12 cellular contexts compared by ENCODE assay signal in genomic region chr1:206066479-206067171, GRCh38. TPM values are rescaled to one million over a fixed set of nuclear protein-coding genes. Genes with fewer than 3 reads are reported as not detected.
DNase-seq lines count a peak whose midpoint lies in the region; ATAC-seq and TF ChIP-seq lines count a peak whose summit lies in the region.
"Had no signal": no experiment of that assay in that cellular context is flagged by ENCODE, and none has a peak within 500 bp of the region (broad histone marks: within the 10 kb centered on the region; RNA-seq: fewer than 3 reads in every experiment).

No MANE protein-coding gene starts in this region.

- peaks cover 0 to 9% of the 10 kb centered on the region in 2 donors for H3K27me3 Mint-ChIP-seq in natural killer cell (ENCODE audit: low read depth in 2 of 2)

- DNase-seq in left lung (no peak), HK-2 (ENCODE audit: unreplicated experiment) (no peak), dedifferentiated amniotic fluid mesenchymal stem cell (ENCODE audit: extremely low spot score) (no peak), NCI-H1694 treated with DMSO at 0.1 percent for 48 hours (lab: John Stamatoyannopoulos, UW) (no peak), natural killer cell (no peak)
- DNase-seq: foreskin fibroblast had no signal

- no peak overlapping the region for H3K4me3 Mint-ChIP-seq in natural killer cell
- H3K4me3 Mint-ChIP-seq: activated T-helper 1 cell treated with anti-CD3 and anti-CD28 coated beads, Interleukin-12 subunit alpha, Interleukin-12 subunit beta, Interleukin-2, Interleukin-4 antibody, amounts not matched to agents 30 ng/mL and 10 ng/mL and 1 ng/mL, durations not matched to agents 14 hours and 24 hours and 36 hours had no signal

- H3K27ac ChIP-seq in left lung = no peak overlapping the region

- H3K27ac Mint-ChIP-seq in natural killer cell = no peak overlapping the region
- H3K27ac Mint-ChIP-seq: activated T-helper 1 cell treated with anti-CD3 and anti-CD28 coated beads, Interleukin-12 subunit alpha, Interleukin-12 subunit beta, Interleukin-2, Interleukin-4 antibody, amounts not matched to agents 30 ng/mL and 10 ng/mL and 1 ng/mL, durations not matched to agents 14 hours and 24 hours and 36 hours had no signal

- no peaks in the 10 kb centered on the region for H3K36me3 ChIP-seq in left lung

- H3K36me3 Mint-ChIP-seq in natural killer cell = no peaks in the 10 kb centered on the region

- intact Hi-C loops in left lung (cut with DNase I) = no loop called here
- intact Hi-C loops in natural killer cell (cut with micrococcal nuclease) = no loop called here

- H3K4me1 ChIP-seq in left lung = peaks cover 0 to 15% of the 10 kb centered on the region in 2 donors

- H3K4me3 ChIP-seq in left lung = no peak overlapping the region

- no peaks in the 10 kb centered on the region for H3K4me1 Mint-ChIP-seq in natural killer cell

- TF ChIP-seq CTCF in left lung (IDR thresholded peaks at IDR 0.05) (no peak), natural killer cell (IDR thresholded peaks at IDR 0.05) (no peak)

- H3K9me3 ChIP-seq in left lung = no peaks in the 10 kb centered on the region

- no peaks in the 10 kb centered on the region for H3K27me3 ChIP-seq in left lung

- ATAC-seq in GM18861 (IDR thresholded peaks at IDR 0.05; ENCODE audit: unreplicated experiment) (peak; percentile 82), GM21526 (IDR thresholded peaks at IDR 0.05; ENCODE audit: low FRiP score, unreplicated experiment) (peak; percentile 86), HG03558 (IDR thresholded peaks at IDR 0.05; ENCODE audit: extremely low read depth, unreplicated experiment) (peak; percentile 74), left lung (peak; percentile 79), natural killer cell (no peak)
- ATAC-seq: Panc1 had no signal

- no peaks in the 10 kb centered on the region for H3K9me3 Mint-ChIP-seq in natural killer cell

RNA-seq across cellular contexts. Expression of gene RHEX, which starts 13.7 kb away (rescaled TPM):
- total RNA-seq in left lung = 1 to 10 TPM; 1.1 to 2.4 TPM
- total RNA-seq in natural killer cell = 10 to 100 TPM in 1 of 3 donors, under 1 TPM in 1, not detected in 1; 0.24 to 21.3 TPM
- total RNA-seq: activated T-helper 1 cell treated with anti-CD3 and anti-CD28 coated beads, Interleukin-12 subunit alpha, Interleukin-12 subunit beta, Interleukin-2, Interleukin-4 antibody, amounts not matched to agents 30 ng/mL and 10 ng/mL and 1 ng/mL, durations not matched to agents 14 hours and 24 hours and 36 hours; osteoblast had no signal

RNA-seq across cellular contexts. Expression of gene CTSE, which starts 42.9 kb away (rescaled TPM):
- total RNA-seq in left lung (100 to 1,000 TPM; 191 to 624 TPM), natural killer cell (not detected)
- total RNA-seq: activated T-helper 1 cell treated with anti-CD3 and anti-CD28 coated beads, Interleukin-12 subunit alpha, Interleukin-12 subunit beta, Interleukin-2, Interleukin-4 antibody, amounts not matched to agents 30 ng/mL and 10 ng/mL and 1 ng/mL, durations not matched to agents 14 hours and 24 hours and 36 hours; osteoblast had no signal

RNA-seq across cellular contexts. Expression of gene AVPR1B, which starts 50.6 kb away (rescaled TPM):
- total RNA-seq in left lung (not detected), natural killer cell (not detected)
- total RNA-seq: activated T-helper 1 cell treated with anti-CD3 and anti-CD28 coated beads, Interleukin-12 subunit alpha, Interleukin-12 subunit beta, Interleukin-2, Interleukin-4 antibody, amounts not matched to agents 30 ng/mL and 10 ng/mL and 1 ng/mL, durations not matched to agents 14 hours and 24 hours and 36 hours; osteoblast had no signal

Comparison
In these comparisons a context has a peak if more than half of its experiments do, and no peak if none do; other contexts are left out.
1. ATAC-seq: peak in GM18861 (single experiment), GM21526 (single experiment), HG03558 (single experiment) and left lung (single experiment); none in natural killer cell (0 of 3).
2. RNA of gene CTSE, which starts 42.9 kb away (total RNA-seq): 191 to 624 TPM in left lung; not detected in natural killer cell; every median in the first group is over 100 times any median in the second.